ENCODE assay signal across 1 cellular context in genomic region chr6:31196251-31197022, GRCh38.
TF ChIP-seq lines count a peak whose summit lies in the region.

No MANE protein-coding gene starts in this region.

TF ChIP-seq in HCT116, 20 proteins besides CTCF, POLR2A, EP300 and RAD21:
- 0 out of 2 replicates have a peak, but pooled peaks have one; percentile 23 for TF ChIP-seq POLR2AphosphoS5 (IDR thresholded peaks at IDR 0.05; ENCODE audit: low read depth, low read length)
